In the genomic region with DNA sequence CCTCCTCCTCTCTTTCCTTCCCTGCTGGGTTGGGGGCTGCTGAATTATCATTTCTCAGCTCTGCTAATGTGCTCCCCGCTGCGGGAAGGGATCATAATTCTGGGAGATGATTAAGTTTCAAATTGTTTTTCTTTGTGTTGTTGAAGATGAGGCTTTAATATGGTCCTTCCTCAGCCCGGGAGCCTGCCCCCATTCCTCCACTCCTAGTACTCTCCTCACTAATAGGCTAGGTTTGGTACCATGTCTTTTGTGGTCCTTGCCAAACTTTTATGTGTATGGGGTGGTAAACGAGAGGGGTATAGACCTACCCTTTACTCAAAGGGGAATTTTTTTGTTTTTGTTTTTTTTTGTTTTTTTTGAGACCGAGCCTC, we compare ENCODE assay signal across 29 cellular contexts. TPM values are rescaled to one million over a fixed set of nuclear protein-coding genes. Genes with fewer than 3 reads are reported as not detected.
DNase-seq lines count a peak whose midpoint lies in the region; ATAC-seq, FAIRE-seq and TF ChIP-seq lines count a peak whose summit lies in the region.
"Had no signal": no experiment of that assay in that cellular context is flagged by ENCODE, and none has a peak within 500 bp of the region (broad histone marks: within the 10 kb centered on the region; RNA-seq: fewer than 3 reads in every experiment).

No MANE protein-coding gene starts in this region.

- no peak overlapping the region for H4K8ac ChIP-seq in H9 (replicated peaks; ENCODE audit: insufficient read length, low read depth, low read length)

- TF ChIP-seq CTCF in H9 (conservative IDR thresholded peaks at IDR 0.05): no peak
- TF ChIP-seq CTCF in astrocyte (IDR thresholded peaks at IDR 0.05; ENCODE audit: insufficient read depth, low read depth, low read length): no peak
- no peak for TF ChIP-seq CTCF in osteocyte (IDR thresholded peaks at IDR 0.05)

- no peak overlapping the region for H3T11ph ChIP-seq in H9 (ENCODE audit: low read length)

- peaks cover 14% of the 10 kb centered on the region for H3K23me2 ChIP-seq in H9 (ENCODE audit: insufficient read length, low read depth, low read length, poor library complexity, severe bottlenecking)

- no CpG with 5 or more reads among the region's 5 CpGs for WGBS in H9 (ENCODE audit: extremely low coverage, insufficient read length, low lambda C conversion rate)

- no peaks in the 10 kb centered on the region for H3K79me1 ChIP-seq in H9 (ENCODE audit: insufficient read depth, low read depth, low read length, poor library complexity, severe bottlenecking)

- H3K4me3 ChIP-seq in astrocyte (ENCODE audit: insufficient read depth, low read depth, low read length): no peak overlapping the region
- peak overlapping the region; percentile 60 for H3K4me3 ChIP-seq in iPS-18a (ENCODE audit: low read length)
- H3K4me3 ChIP-seq: BLaER1, body of pancreas, upper lobe of left lung had no signal

- no peak overlapping the region for H4K91ac ChIP-seq in H9 (ENCODE audit: insufficient read length, low read depth, low read length)

- no peak overlapping the region for H2BK12ac ChIP-seq in H9 (ENCODE audit: insufficient read length, low read depth, low read length)

- H3K4me1 Mint-ChIP-seq in H9 (peaks cover 43 to 45% of the 10 kb centered on the region in 2 experiments), astrocyte (ENCODE audit: low read depth, unreplicated experiment) (peaks cover 25% of the 10 kb centered on the region), osteocyte (ENCODE audit: unreplicated experiment) (peaks cover 6% of the 10 kb centered on the region)

- H3K27me3 ChIP-seq in H9 (ENCODE audit: insufficient read depth, low read length) (no peaks in the 10 kb centered on the region; the same call in 1 of the 2 replicates), astrocyte (ENCODE audit: insufficient read depth, low read length) (peaks cover 55% of the 10 kb centered on the region), iPS-18a (ENCODE audit: control insufficient read depth, insufficient read depth, low read length) (no peaks in the 10 kb centered on the region)

- no peak overlapping the region for H2BK20ac ChIP-seq in H9 (ENCODE audit: low read depth, low read length, poor library complexity, severe bottlenecking)

- no peak overlapping the region for H3K18ac ChIP-seq in H9 (ENCODE audit: insufficient read length, low read depth, low read length)

- no peaks in the 10 kb centered on the region for H3K36me3 ChIP-seq in astrocyte (ENCODE audit: insufficient read depth, low read length)
- no peaks in the 10 kb centered on the region for H3K36me3 ChIP-seq in iPS-18a (ENCODE audit: control insufficient read depth, low read depth, low read length)
- H3K36me3 ChIP-seq: BLaER1, upper lobe of left lung had no signal

- H3K9me3 ChIP-seq in H9 (ENCODE audit: control insufficient read depth, low read depth, low read length) (no peaks in the 10 kb centered on the region), astrocyte (ENCODE audit: insufficient read depth, low read depth, low read length) (no peaks in the 10 kb centered on the region), iPS-18a (ENCODE audit: control insufficient read depth, low read depth, low read length) (no peaks in the 10 kb centered on the region)
- H3K9me3 ChIP-seq: BLaER1, body of pancreas, upper lobe of left lung had no signal

- FAIRE-seq in astrocyte (lab: Jason Lieb, UNC): no peak
- FAIRE-seq: GM19239, small intestine had no signal

- ATAC-seq in GM21390 (IDR thresholded peaks at IDR 0.05; ENCODE audit: unreplicated experiment): no peak
- ATAC-seq: activated naive CD8-positive, alpha-beta T cell treated with anti-CD3 and anti-CD28 coated beads, Interleukin-2, amount 50 U/mL, for 24 hours; activated T-cell treated with anti-CD3 and anti-CD28 coated beads, Interleukin-2, amount 50 U/mL, for 4 hours; body of pancreas; left colon; Panc1 had no signal

- H4K20me1 ChIP-seq in H9 (ENCODE audit: control insufficient read depth, insufficient read depth, insufficient read length): no peaks in the 10 kb centered on the region
- peaks cover 10% of the 10 kb centered on the region for H4K20me1 ChIP-seq in astrocyte (ENCODE audit: insufficient read depth, low read length)

- H2AK5ac ChIP-seq in H9 (ENCODE audit: insufficient read length, low read length): no peak overlapping the region

- no peak overlapping the region for H2AFZ ChIP-seq in H9 (ENCODE audit: low read length)
- H2AFZ ChIP-seq in astrocyte (ENCODE audit: low read depth, low read length): no peak overlapping the region

- no peak overlapping the region for H3K56ac ChIP-seq in H9 (ENCODE audit: insufficient read length, low read depth, low read length)

- H3K27ac Mint-ChIP-seq in H9 (no peak overlapping the region), astrocyte (ENCODE audit: unreplicated experiment) (no peak overlapping the region), osteocyte (ENCODE audit: unreplicated experiment) (no peak overlapping the region)
- H3K27ac Mint-ChIP-seq: activated B cell treated with CpG ODN at 0.5 μM for 24 hours; activated naive CD8-positive, alpha-beta T cell treated with anti-CD3 and anti-CD28 coated beads, Interleukin-2, amount 50 U/mL, for 24 hours; memory B cell had no signal

- peaks cover 25% of the 10 kb centered on the region for H3K27me3 Mint-ChIP-seq in H9 (ENCODE audit: low read depth)
- H3K27me3 Mint-ChIP-seq in astrocyte (ENCODE audit: low read depth, unreplicated experiment): peaks cover 39% of the 10 kb centered on the region
- H3K27me3 Mint-ChIP-seq in osteocyte (ENCODE audit: unreplicated experiment): peaks cover 67% of the 10 kb centered on the region

- no peak overlapping the region for H3K4ac ChIP-seq in H9 (ENCODE audit: low read depth, low read length)

- H3K4me1 ChIP-seq in H9 (ENCODE audit: insufficient read depth, low read length): peaks cover 20% of the 10 kb centered on the region; the same call in 1 of the 2 replicates
- H3K4me1 ChIP-seq in astrocyte (ENCODE audit: insufficient read depth, low read length): peaks cover 2% of the 10 kb centered on the region
- H3K4me1 ChIP-seq in iPS-18a (ENCODE audit: control insufficient read depth, low read depth, low read length): peaks cover 38% of the 10 kb centered on the region

- H3K27ac ChIP-seq in H9 (ENCODE audit: insufficient read length, low read depth, low read length) (no peak overlapping the region), astrocyte (ENCODE audit: low read depth, low read length) (no peak overlapping the region), iPS-18a (ENCODE audit: low read length) (no peak overlapping the region)
- H3K27ac ChIP-seq: BLaER1, body of pancreas, epithelial cell of prostate, HL-60, upper lobe of left lung had no signal

- H3K4me2 ChIP-seq in H9 (ENCODE audit: insufficient read depth, insufficient read length, low read length) (peak overlapping the region; percentile 72), astrocyte (ENCODE audit: low read length) (no peak overlapping the region)
- H3K4me2 ChIP-seq: BLaER1 had no signal

- no peak overlapping the region for H3K23ac ChIP-seq in H9 (ENCODE audit: insufficient read length, low read depth, low read length)

- H3K36me3 Mint-ChIP-seq in H9 (ENCODE audit: insufficient read depth in 1 of 3, low read depth in 3 of 3) (peaks cover 0 to under 1% (median 0%) of the 10 kb centered on the region in 3 experiments; a peak in 1 of 7 replicates), astrocyte (ENCODE audit: low read depth, unreplicated experiment) (peaks cover 4% of the 10 kb centered on the region), osteocyte (ENCODE audit: unreplicated experiment) (no peaks in the 10 kb centered on the region)

- H3K4me3 Mint-ChIP-seq in H9: peak overlapping the region; percentile 62 to 74
- peak overlapping the region; percentile 8 for H3K4me3 Mint-ChIP-seq in astrocyte (ENCODE audit: unreplicated experiment)
- no peak overlapping the region for H3K4me3 Mint-ChIP-seq in osteocyte (ENCODE audit: unreplicated experiment)
- H3K4me3 Mint-ChIP-seq: activated B cell treated with CpG ODN at 0.5 μM for 24 hours; activated naive CD8-positive, alpha-beta T cell treated with anti-CD3 and anti-CD28 coated beads, Interleukin-2, amount 50 U/mL, for 24 hours; activated T-cell treated with anti-CD3 and anti-CD28 coated beads, Interleukin-2, amount 50 U/mL, for 4 hours; memory B cell had no signal

- H2BK5ac ChIP-seq in H9 (ENCODE audit: insufficient read length, low read length): no peak overlapping the region

- no peaks in the 10 kb centered on the region; a peak in 2 of 5 replicates for H3K9me3 Mint-ChIP-seq in H9
- H3K9me3 Mint-ChIP-seq in astrocyte (ENCODE audit: unreplicated experiment): no peaks in the 10 kb centered on the region
- no peaks in the 10 kb centered on the region for H3K9me3 Mint-ChIP-seq in osteocyte (ENCODE audit: unreplicated experiment)
- H3K9me3 Mint-ChIP-seq: activated B cell treated with CpG ODN at 0.5 μM for 24 hours; activated naive CD8-positive, alpha-beta T cell treated with anti-CD3 and anti-CD28 coated beads, Interleukin-2, amount 50 U/mL, for 24 hours; activated T-cell treated with anti-CD3 and anti-CD28 coated beads, Interleukin-2, amount 50 U/mL, for 4 hours; memory B cell had no signal

- no peak overlapping the region for H2BK120ac ChIP-seq in H9 (ENCODE audit: low read depth, low read length, poor library complexity, severe bottlenecking)

- DNase-seq in H9: no peak
- no peak for DNase-seq in astrocyte (ENCODE audit: low read depth)
- peak; percentile 32 for DNase-seq in osteocyte (ENCODE audit: extremely low spot score, unreplicated experiment)
- DNase-seq in SW 1271 (lab: John Stamatoyannopoulos, UW): no peak
- DNase-seq in foreskin melanocyte: no peak
- DNase-seq: activated B cell treated with CpG ODN at 0.5 μM for 24 hours; activated gamma-delta T cell treated with Interleukin-2 at 50 U/mL for 16 hours; activated T-cell treated with anti-CD3 and anti-CD28 coated beads, Interleukin-2, amount 50 U/mL, for 4 hours; COR-L47; DMS79; Kasumi-1; NCI-H2107; NCI-H524 treated with DMSO at 0.1 percent for 48 hours; SHP77; small intestine; stimulated activated CD4-positive, alpha-beta T cell treated with anti-CD3 and anti-CD28 coated beads, Interleukin-1b, Interleukin-23, amount 100 ng/mL, for 48 hours; T1000 had no signal

- H4K5ac ChIP-seq in H9 (ENCODE audit: insufficient read length, low read depth, low read length): no peak overlapping the region

- H3K14ac ChIP-seq in H9 (ENCODE audit: insufficient read depth, low read length): no peak overlapping the region

- no peak overlapping the region for H2BK15ac ChIP-seq in H9 (ENCODE audit: low read depth, low read length)

- H3K9ac ChIP-seq in H9 (ENCODE audit: extremely low read depth, insufficient read length, low read length) (no peak overlapping the region), astrocyte (ENCODE audit: low read length) (no peak overlapping the region), iPS-18a (ENCODE audit: low read length) (no peak overlapping the region)
- H3K9ac ChIP-seq: BLaER1 had no signal

- H3K79me2 ChIP-seq in H9 (ENCODE audit: insufficient read depth, low read length) (no peaks in the 10 kb centered on the region), astrocyte (ENCODE audit: insufficient read depth, low read length) (no peaks in the 10 kb centered on the region)

RNA-seq across cellular contexts. Expression of a gene that starts 5.7 kb away (rescaled TPM):
- total RNA-seq in H9 (2021) (127 and 131 TPM in 2 replicates), astrocyte (9.1 and 11.5 TPM in 2 replicates), osteocyte (6.3 and 7.3 TPM in 2 replicates)
- total RNA-seq: activated B cell treated with CpG ODN at 0.5 μM for 24 hours had no signal

RNA-seq across cellular contexts. Expression of a gene that starts 39.7 kb away (rescaled TPM):
- 72.7 and 75.3 TPM in 2 replicates for total RNA-seq in H9 (2021)
- total RNA-seq in astrocyte: 37.6 and 38.2 TPM in 2 replicates
- 60.2 and 64.1 TPM in 2 replicates for total RNA-seq in osteocyte

Comparison
In these comparisons a context has a peak if more than half of its experiments do, and no peak if none do; other contexts are left out.
1. RNA of a gene that starts 5.7 kb away (total RNA-seq): 127 to 131 TPM in H9; 9.1 to 11.5 TPM in astrocyte and 6.3 to 7.3 TPM in osteocyte; every median in the first group is over 10 times any median in the second.